Comparison of ENCODE assay signal across 8 cellular contexts in the genomic region with DNA sequence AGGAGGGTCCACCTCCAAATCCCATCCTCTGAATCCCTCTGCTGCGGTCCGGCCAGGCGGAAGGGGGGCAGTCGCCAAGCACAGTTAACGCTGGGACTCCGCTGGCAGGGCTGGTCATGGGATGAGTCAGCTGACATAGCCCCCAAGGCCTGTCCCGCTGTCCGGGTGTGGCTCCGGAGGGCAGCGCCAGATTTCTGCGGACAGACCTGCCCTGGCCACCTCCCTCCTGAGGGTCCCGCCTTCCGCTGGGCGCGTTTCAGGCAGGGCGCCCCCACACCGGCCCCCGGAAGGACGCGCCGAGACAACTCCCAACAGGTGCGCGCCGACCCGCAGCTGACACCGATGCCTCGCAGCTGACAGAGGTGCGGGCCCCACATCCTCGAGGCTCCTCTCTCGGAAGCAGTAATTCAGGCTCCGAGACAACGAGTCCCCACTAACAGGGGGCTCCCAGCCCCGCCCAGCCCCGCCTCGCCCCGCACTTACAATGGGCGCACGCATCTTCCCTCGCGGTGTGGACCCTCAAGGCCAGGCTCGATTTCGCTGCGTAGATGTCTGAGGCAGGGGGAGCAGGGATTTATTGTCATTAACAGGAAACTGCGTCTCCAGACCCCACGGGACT. TPM values are rescaled to one million over a fixed set of nuclear protein-coding genes. Genes with fewer than 3 reads are reported as not detected.
DNase-seq lines count a peak whose midpoint lies in the region; ATAC-seq, FAIRE-seq and TF ChIP-seq lines count a peak whose summit lies in the region.

No MANE protein-coding gene starts in this region.

- H3K4me3 ChIP-seq in fibroblast of the aortic adventitia (ENCODE audit: low read depth, low read length) = peak overlapping the region; percentile 79
- peak overlapping the region; percentile 3 to 89 (median 70) for H3K4me3 ChIP-seq in thyroid gland (replicated peaks in 1 of 3)

- FAIRE-seq in GM12892 (lab: Jason Lieb, UNC) = peak; percentile 33

- H3K4me3 Mint-ChIP-seq in naive thymus-derived CD8-positive, alpha-beta T cell = peak overlapping the region; percentile 81 to 91 (median 86)

- H3K4me1 Mint-ChIP-seq in naive thymus-derived CD8-positive, alpha-beta T cell = peaks cover 10 to 24% (median 22%) of the 10 kb centered on the region in 4 donors

- TF ChIP-seq POLR2A in GM12892 (IDR thresholded peaks at IDR 0.05; ENCODE audit: low read depth, low read length) = no peak
- peak; percentile 2 to 31 for TF ChIP-seq POLR2A in thyroid gland (IDR thresholded peaks at IDR 0.05)

- H3K27ac Mint-ChIP-seq in naive thymus-derived CD8-positive, alpha-beta T cell = peak overlapping the region; percentile 62 to 96 (median 87)

- POLR2A ChIA-PET in naive thymus-derived CD8-positive, alpha-beta T cell (lab: Charles Lee) = interaction anchor here (0.6 to 1.8 kb wide), 4 partner anchors 9 to 77 kb away, joined by 3 to 8 read pairs (median 6); partner anchors contain the start of gene PLAAT4

- intact Hi-C loops in thyroid gland (cut with DNase I) = no loop called here

- TF ChIP-seq CTCF in fibroblast of the aortic adventitia (IDR thresholded peaks at IDR 0.05; ENCODE audit: insufficient read depth, low read length) (no peak), thyroid gland (IDR thresholded peaks at IDR 0.05) (no peak)

- no peak for DNase-seq in GM12892 (ENCODE audit: insufficient read length)
- peak; percentile 37 for DNase-seq in LoVo (ENCODE audit: low spot score)
- DNase-seq in activated T-helper 9 cell treated with anti-CD3 and anti-CD28 coated beads, Interleukin-2, amount 50 U/mL, for 16 hours (ENCODE audit: low read depth) = peak; percentile 12
- peak; percentile 33 for DNase-seq in fibroblast of the aortic adventitia (ENCODE audit: low read depth)
- DNase-seq in naive thymus-derived CD8-positive, alpha-beta T cell = peak; percentile 3 to 76 (median 47)
- peak; percentile 68 to 73 for DNase-seq in thyroid gland

- 0% methylated on average over 17 to 31 of the region's 45 CpGs for WGBS in thyroid gland, 2 donors

- no peaks in the 10 kb centered on the region for H3K9me3 ChIP-seq in thyroid gland

- ATAC-seq in naive thymus-derived CD8-positive, alpha-beta T cell = peak; percentile 86
- ATAC-seq in GM19324 (IDR thresholded peaks at IDR 0.05; ENCODE audit: low FRiP score, unreplicated experiment) (no peak), GM21529 (IDR thresholded peaks at IDR 0.05; ENCODE audit: unreplicated experiment) (no peak)

- no peaks in the 10 kb centered on the region for H3K27me3 ChIP-seq in thyroid gland

- H3K36me3 ChIP-seq in thyroid gland = no peaks in the 10 kb centered on the region

- peak overlapping the region; percentile 85 to 90 (median 87) for H3K27ac ChIP-seq in thyroid gland

- peaks cover 5 to 34% of the 10 kb centered on the region in 2 donors for H3K4me1 ChIP-seq in thyroid gland

- no peaks in the 10 kb centered on the region for H3K36me3 Mint-ChIP-seq in naive thymus-derived CD8-positive, alpha-beta T cell

- peaks cover 0 to 2% (median 0%) of the 10 kb centered on the region in 5 donors for H3K27me3 Mint-ChIP-seq in naive thymus-derived CD8-positive, alpha-beta T cell

- H3K9me3 Mint-ChIP-seq in naive thymus-derived CD8-positive, alpha-beta T cell = no peaks in the 10 kb centered on the region

RNA-seq across cellular contexts. Expression of gene PLAAT3, which starts 0.6 kb away (rescaled TPM):
- polyA plus RNA-seq in GM12892 (2012; ENCODE audit: missing spikeins) = 8.1 TPM
- total RNA-seq in fibroblast of the aortic adventitia (ENCODE audit: low replicate concordance) (9.0 and 71.9 TPM in 2 replicates), thyroid gland (10 to 100 TPM; 42.8 to 96.0 (median 74.6) TPM)
- total RNA-seq in naive thymus-derived CD8-positive, alpha-beta T cell = 1 to 10 TPM; 1.7 to 3.3 TPM
- polyA plus RNA-seq in naive thymus-derived CD8-positive, alpha-beta T cell = 10 to 100 TPM in 1 of 3 donors, 1 to 10 TPM in 2; 7.6 to 28.7 (median 8.6) TPM

RNA-seq across cellular contexts. Expression of gene PLAAT2, which starts 50.4 kb away (rescaled TPM):
- 13.2 TPM for polyA plus RNA-seq in GM12892 (2012; ENCODE audit: missing spikeins)
- not detected in 2 replicates for total RNA-seq in fibroblast of the aortic adventitia (ENCODE audit: low replicate concordance)
- not detected for total RNA-seq in naive thymus-derived CD8-positive, alpha-beta T cell
- polyA plus RNA-seq in naive thymus-derived CD8-positive, alpha-beta T cell = under 1 TPM; 0.39 to 0.69 (median 0.49) TPM
- 1 to 10 TPM in 1 of 4 donors, not detected in 3; 1.4 TPM for total RNA-seq in thyroid gland

RNA-seq across cellular contexts. Expression of gene ATL3, which starts 57.5 kb away (rescaled TPM):
- polyA plus RNA-seq in GM12892 (2012; ENCODE audit: missing spikeins) = 21.5 TPM
- total RNA-seq in fibroblast of the aortic adventitia (ENCODE audit: low replicate concordance) = 298 and 320 TPM in 2 replicates
- 10 to 100 TPM; 36.2 to 37.5 TPM for total RNA-seq in naive thymus-derived CD8-positive, alpha-beta T cell
- polyA plus RNA-seq in naive thymus-derived CD8-positive, alpha-beta T cell = 10 to 100 TPM; 17.1 to 27.0 (median 19.4) TPM
- 100 to 1,000 TPM in 2 of 4 donors, 10 to 100 TPM in 2; 78.7 to 106 (median 98.4) TPM for total RNA-seq in thyroid gland

Comparison
In these comparisons a context has a peak if more than half of its experiments do, and no peak if none do; other contexts are left out.
1. ATAC-seq: peak in naive thymus-derived CD8-positive, alpha-beta T cell (2 of 2); none in GM19324 (single experiment) and GM21529 (single experiment).